In the genomic region with DNA sequence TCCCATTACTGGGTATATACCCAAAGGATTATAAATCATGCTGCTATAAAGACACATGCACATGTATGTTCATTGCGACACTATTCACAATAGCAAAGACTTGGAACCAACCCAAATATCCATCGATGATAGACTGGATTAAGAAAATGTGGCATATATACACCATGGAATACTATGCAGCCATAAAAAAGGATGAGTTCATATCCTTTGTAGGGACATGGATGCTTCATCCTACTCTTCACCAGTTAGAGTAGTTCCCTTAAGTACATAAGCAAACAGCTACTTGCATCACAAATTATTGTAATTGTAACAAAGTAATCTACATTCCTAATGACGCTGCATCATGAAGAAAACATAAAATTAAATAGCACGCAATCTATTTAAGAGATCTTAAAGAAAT, we compare ENCODE assay signal across 8 cellular contexts. TPM values are rescaled to one million over a fixed set of nuclear protein-coding genes. Genes with fewer than 3 reads are reported as not detected.
"Had no signal": no experiment of that assay in that cellular context is flagged by ENCODE, and none has a peak within 500 bp of the region (broad histone marks: within the 10 kb centered on the region; RNA-seq: fewer than 3 reads in every experiment).

No MANE protein-coding gene starts in this region.

RNA-seq across cellular contexts. Expression of a gene that starts 25.2 kb away (rescaled TPM):
- total RNA-seq: activated naive CD4-positive, alpha-beta T cell treated with anti-CD3 and anti-CD28 coated beads for 36 hours; activated naive CD4-positive, alpha-beta T cell treated with anti-CD3 and anti-CD28 coated beads, Interleukin-2, amount 50 U/mL, for 72 hours; activated naive CD8-positive, alpha-beta T cell treated with anti-CD3 and anti-CD28 coated beads for 36 hours; activated naive CD8-positive, alpha-beta T cell treated with anti-CD3 and anti-CD28 coated beads, Interleukin-2, amount 10 ng/mL, durations not matched to agents 7 days and 5 days; activated T-cell treated with anti-CD3 and anti-CD28 coated beads, Interleukin-2, amount 50 U/mL, for 72 hours; activated T-helper 1 cell treated with anti-CD3 and anti-CD28 coated beads, Interleukin-12 subunit alpha, Interleukin-12 subunit beta, Interleukin-2, Interleukin-4 antibody, amounts not matched to agents 30 ng/mL and 10 ng/mL and 1 ng/mL, durations not matched to agents 14 hours and 24 hours and 36 hours; activated T-helper 2 cell treated with anti-CD3 and anti-CD28 coated beads, Interferon-gamma antibody, Interleukin-2, Interleukin-4, amounts not matched to agents 10 μg/mL and 5 μg/mL and 100 μg/mL, durations not matched to agents 14 hours and 24 hours and 36 hours had no signal

RNA-seq across cellular contexts. Expression of a gene that starts 32.0 kb away (rescaled TPM):
- total RNA-seq: activated naive CD8-positive, alpha-beta T cell treated with anti-CD3 and anti-CD28 coated beads, Interleukin-2, amount 10 ng/mL, durations not matched to agents 7 days and 5 days; cardiac muscle cell had no signal
- polyA plus RNA-seq: cardiac muscle cell had no signal

RNA-seq across cellular contexts. Expression of a gene that starts 58.7 kb away (rescaled TPM):
- total RNA-seq: activated T-helper 1 cell treated with anti-CD3 and anti-CD28 coated beads, Interleukin-12 subunit alpha, Interleukin-12 subunit beta, Interleukin-2, Interleukin-4 antibody, amounts not matched to agents 30 ng/mL and 10 ng/mL and 1 ng/mL, durations not matched to agents 14 hours and 24 hours and 36 hours had no signal
